ENCODE assay signal across 8 cellular contexts in the genomic region with DNA sequence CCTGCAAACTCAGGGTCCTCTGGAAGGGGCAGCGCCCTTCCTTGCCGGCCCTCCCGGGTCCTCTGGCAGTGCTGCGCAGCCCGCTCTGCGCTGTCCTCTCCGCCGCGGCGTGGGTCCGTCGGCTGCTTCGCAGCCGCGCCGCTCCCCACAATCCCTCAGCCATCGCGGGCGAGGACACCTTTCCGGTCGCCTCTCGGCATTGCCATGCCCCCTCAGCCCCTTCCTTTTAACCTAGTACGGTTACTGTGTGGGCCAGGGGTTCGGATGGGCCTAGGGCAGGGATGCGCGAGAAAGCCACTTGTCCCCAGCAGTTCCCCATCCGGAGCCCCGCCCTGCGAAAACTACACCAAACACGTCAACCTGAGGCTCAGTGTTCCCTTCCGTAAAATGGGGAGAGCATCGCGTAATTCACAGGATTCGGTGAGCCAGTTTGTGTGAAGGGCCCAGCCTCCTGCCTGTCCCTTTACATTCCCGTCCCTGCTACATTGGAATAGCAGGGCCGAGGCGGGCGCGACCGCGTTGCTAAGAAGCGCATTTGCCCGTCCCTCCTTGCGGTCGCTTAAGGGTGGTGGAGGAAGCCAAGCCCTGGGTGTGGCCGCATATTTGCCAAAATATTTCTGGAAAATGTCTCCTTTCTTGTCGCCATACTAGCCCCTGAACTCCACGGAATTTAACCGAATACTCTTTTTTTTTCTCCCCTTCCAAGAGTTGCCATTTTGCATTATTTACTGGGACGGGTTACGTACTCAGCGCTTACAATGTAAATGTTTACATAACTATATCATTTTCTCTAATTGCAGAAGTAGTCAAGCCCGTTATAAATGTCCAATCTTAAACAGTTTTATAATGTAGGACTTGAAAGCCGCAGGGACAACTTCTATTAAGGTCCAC. TPM values are rescaled to one million over a fixed set of nuclear protein-coding genes. Genes with fewer than 3 reads are reported as not detected.
A peak's percentile ranks its signal among the peaks of the same experiment; 100 is the strongest.
DNase-seq lines count a peak whose midpoint lies in the region; ATAC-seq and TF ChIP-seq lines count a peak whose summit lies in the region.

No MANE protein-coding gene starts in this region.

- H3K4me3 ChIP-seq in A673 (ENCODE audit: low read depth, low read length, poor library complexity, severe bottlenecking) (peak overlapping the region; percentile 46), osteoblast (ENCODE audit: insufficient read depth, low read length) (peak overlapping the region; percentile 67)

- DNase-seq in A673 (ENCODE audit: low spot score) (peak; percentile 68), NCI-H748 treated with DMSO at 0.1 percent for 48 hours (lab: John Stamatoyannopoulos, UW) (peak; percentile 77), foreskin keratinocyte (peak in 1 of 2 donors; percentile 69), osteoblast (ENCODE audit: insufficient read length, low spot score, missing footprints) (peak; percentile 73)

- BruUV-seq in A673 (replicated peaks; lab: Mats Ljungman, UMichigan), result no TSS peak

- CTCF ChIA-PET in A673 (lab: Charles Lee), result interaction anchor here (0.7 to 1.4 kb wide), 7 partner anchors 30 to 125 kb away, joined by 3 to 8 read pairs (median 4); no protein-coding TSS in a partner anchor

- no peaks in the 10 kb centered on the region for H3K79me2 ChIP-seq in osteoblast (ENCODE audit: insufficient read depth, low read length)

- H3K27ac Mint-ChIP-seq in activated T-helper 17 cell treated with anti-CD3 and anti-CD28 coated beads, Interleukin-2, amount 50 U/mL, for 72 hours, result peak overlapping the region; percentile 81

- H3K4me2 ChIP-seq in osteoblast (ENCODE audit: insufficient read depth, low read length), result peak overlapping the region; percentile 98

- H3K4me1 ChIP-seq in A673 (ENCODE audit: insufficient read depth, low read length, poor library complexity, severe bottlenecking) (peaks cover 44% of the 10 kb centered on the region), foreskin keratinocyte (peaks cover 6% of the 10 kb centered on the region), osteoblast (ENCODE audit: insufficient read depth, low read length) (peaks cover 34% of the 10 kb centered on the region)

- H3K4me3 Mint-ChIP-seq in activated T-helper 17 cell treated with anti-CD3 and anti-CD28 coated beads, Interleukin-2, amount 50 U/mL, for 72 hours, result peak overlapping the region; percentile 93

- H3K4me1 Mint-ChIP-seq in activated T-helper 17 cell treated with anti-CD3 and anti-CD28 coated beads, Interleukin-2, amount 50 U/mL, for 72 hours, result peaks cover 11% of the 10 kb centered on the region

- no peaks in the 10 kb centered on the region for H3K36me3 ChIP-seq in A673 (ENCODE audit: insufficient read depth, low read length, poor library complexity, severe bottlenecking)
- H3K36me3 ChIP-seq in osteoblast (ENCODE audit: insufficient read depth, low read length), result no peaks in the 10 kb centered on the region

- POLR2A ChIA-PET in A673 (lab: Charles Lee; ENCODE audit: low non-redundant PET), result no interaction called here

- no peaks in the 10 kb centered on the region for H4K20me1 ChIP-seq in osteoblast (ENCODE audit: insufficient read depth, low read length)

- ATAC-seq in GM18867 (IDR thresholded peaks at IDR 0.05; ENCODE audit: unreplicated experiment), result peak; percentile 10
- peak; percentile 31 for ATAC-seq in activated T-helper 17 cell treated with anti-CD3 and anti-CD28 coated beads, Interleukin-2, amount 50 U/mL, for 72 hours (replicated peaks)
- peak; percentile 0 for ATAC-seq in foreskin keratinocyte
- no peak for ATAC-seq in GM19455 (IDR thresholded peaks at IDR 0.05; ENCODE audit: unreplicated experiment)
- no peak for ATAC-seq in GM21515 (IDR thresholded peaks at IDR 0.05; ENCODE audit: unreplicated experiment)

- H3K9me3 ChIP-seq in A673 (ENCODE audit: low read depth, low read length, poor library complexity, severe bottlenecking) (no peaks in the 10 kb centered on the region), osteoblast (ENCODE audit: low read depth, low read length) (no peaks in the 10 kb centered on the region)

- no peaks in the 10 kb centered on the region for H3K9me3 Mint-ChIP-seq in activated T-helper 17 cell treated with anti-CD3 and anti-CD28 coated beads, Interleukin-2, amount 50 U/mL, for 72 hours

- H3K27me3 ChIP-seq in A673 (replicated peaks; ENCODE audit: insufficient read depth, low read depth, low read length, poor library complexity), result no peaks in the 10 kb centered on the region
- H3K27me3 ChIP-seq in foreskin keratinocyte, result no peaks in the 10 kb centered on the region
- H3K27me3 ChIP-seq in osteoblast (ENCODE audit: insufficient read depth, low read length), result no peaks in the 10 kb centered on the region

- intact Hi-C loops in A673 (cut with micrococcal nuclease; ENCODE audit: unreplicated experiment), result loop anchor here (1.0 to 10.0 kb wide), 4 partner anchors 24 to 594 kb away; a partner anchor contains a TSS

- H3K27me3 Mint-ChIP-seq in activated T-helper 17 cell treated with anti-CD3 and anti-CD28 coated beads, Interleukin-2, amount 50 U/mL, for 72 hours, result peaks cover 9% of the 10 kb centered on the region

- peaks cover 5% of the 10 kb centered on the region for H3K36me3 Mint-ChIP-seq in activated T-helper 17 cell treated with anti-CD3 and anti-CD28 coated beads, Interleukin-2, amount 50 U/mL, for 72 hours (ENCODE audit: low read depth)

- peak overlapping the region; percentile 74 for H2AFZ ChIP-seq in osteoblast (ENCODE audit: low read length)

- TF ChIP-seq CTCF in A673 (conservative IDR thresholded peaks at IDR 0.05; ENCODE audit: low read depth, low read length), result no peak
- TF ChIP-seq CTCF in foreskin keratinocyte (conservative IDR thresholded peaks at IDR 0.05), result no peak
- no peak for TF ChIP-seq CTCF in osteoblast (IDR thresholded peaks at IDR 0.05; ENCODE audit: extremely low read depth, low read depth, low read length)

- peak overlapping the region; percentile 57 for H3K27ac ChIP-seq in A673 (ENCODE audit: low read depth, low read length, poor library complexity, severe bottlenecking)
- H3K27ac ChIP-seq in foreskin keratinocyte, result no peak overlapping the region
- peak overlapping the region; percentile 64 for H3K27ac ChIP-seq in osteoblast (ENCODE audit: low read depth, low read length)

RNA-seq across cellular contexts. Expression of a gene that starts 13.2 kb away (rescaled TPM):
- total RNA-seq in A673 (2021) (2.3 TPM in 1 of 2 replicates, not detected in the other), foreskin keratinocyte (16.8 and 18.0 TPM in 2 replicates), osteoblast (117 and 121 TPM in 2 replicates)
- 1 to 10 TPM; 1.3 to 2.0 TPM for total RNA-seq in activated T-helper 17 cell treated with anti-CD3 and anti-CD28 coated beads, Interleukin-2, amount 50 U/mL, for 72 hours
- 18.3 and 23.3 TPM in 2 replicates for polyA plus RNA-seq in foreskin keratinocyte

RNA-seq across cellular contexts. Expression of a gene that starts 23.8 kb away (rescaled TPM):
- total RNA-seq in A673 (2021), result 149 and 168 TPM in 2 replicates
- 10 to 100 TPM; 77.7 to 91.8 TPM for total RNA-seq in activated T-helper 17 cell treated with anti-CD3 and anti-CD28 coated beads, Interleukin-2, amount 50 U/mL, for 72 hours
- 106 and 116 TPM in 2 replicates for total RNA-seq in foreskin keratinocyte
- polyA plus RNA-seq in foreskin keratinocyte, result 58.7 and 62.8 TPM in 2 replicates
- 144 and 165 TPM in 2 replicates for total RNA-seq in osteoblast

RNA-seq across cellular contexts. Expression of a gene that starts 53.5 kb away (rescaled TPM):
- total RNA-seq in A673 (2021) (172 and 204 TPM in 2 replicates), foreskin keratinocyte (75.7 and 83.6 TPM in 2 replicates), osteoblast (46.6 and 50.3 TPM in 2 replicates)
- 100 to 1,000 TPM; 139 to 216 TPM for total RNA-seq in activated T-helper 17 cell treated with anti-CD3 and anti-CD28 coated beads, Interleukin-2, amount 50 U/mL, for 72 hours
- polyA plus RNA-seq in foreskin keratinocyte, result 77.6 and 80.9 TPM in 2 replicates

Comparison
In these comparisons a context has a peak if more than half of its experiments do, and no peak if none do; other contexts are left out.
1. ATAC-seq: peak in GM18867 (single experiment), activated T-helper 17 cell treated with anti-CD3 and anti-CD28 coated beads, Interleukin-2, amount 50 U/mL, for 72 hours (single experiment) and foreskin keratinocyte (single experiment); none in GM19455 (single experiment) and GM21515 (single experiment).